ENCODE assay signal across 10 cellular contexts in genomic region chr6:42520786-42521607, GRCh38. TPM values are rescaled to one million over a fixed set of nuclear protein-coding genes. Genes with fewer than 3 reads are reported as not detected.
DNase-seq lines count a peak whose midpoint lies in the region; ATAC-seq and TF ChIP-seq lines count a peak whose summit lies in the region.
"Had no signal": no experiment of that assay in that cellular context is flagged by ENCODE, and none has a peak within 500 bp of the region (broad histone marks: within the 10 kb centered on the region; RNA-seq: fewer than 3 reads in every experiment).

No MANE protein-coding gene starts in this region.

- H3K4me3 Mint-ChIP-seq in natural killer cell treated with Interleukin-12 subunit alpha and Interleukin-12 subunit beta and Interleukin-15 and Interleukin-18, amount 100 ng/mL, for 72 hours, result peak overlapping the region; percentile 50
- H3K4me3 Mint-ChIP-seq in natural killer cell, result no peak overlapping the region
- H3K4me3 Mint-ChIP-seq in activated T-cell treated with anti-CD3 and anti-CD28 coated beads, Interleukin-2, amount 50 U/mL, for 24 hours, result peak overlapping the region; percentile 39
- H3K4me3 Mint-ChIP-seq in stimulated activated naive CD8-positive, alpha-beta T cell treated with anti-CD3 and anti-CD28 coated beads, Interleukin-15, Interleukin-2, amounts not matched to agents 100 ng/mL and 50 ng/mL, for 24 hours, result peak overlapping the region; percentile 10
- H3K4me3 Mint-ChIP-seq: CD8-positive, alpha-beta T cell had no signal

- no peak for DNase-seq in natural killer cell treated with Interleukin-12 subunit alpha and Interleukin-12 subunit beta and Interleukin-15 and Interleukin-18, amount 100 ng/mL, for 72 hours (ENCODE audit: low spot score)
- DNase-seq in natural killer cell (no peak), DMS79 (lab: John Stamatoyannopoulos, UW) (no peak), HAP-1 (ENCODE audit: low spot score in 2 of 2) (no peak), NCI-H1417 treated with DMSO at 0.1 percent for 48 hours (lab: John Stamatoyannopoulos, UW) (no peak)
- DNase-seq in activated T-cell treated with anti-CD3 and anti-CD28 coated beads, Interleukin-2, amount 50 U/mL, for 24 hours, result peak; percentile 40
- DNase-seq: CD8-positive, alpha-beta T cell; left cardiac atrium had no signal

- H3K27me3 Mint-ChIP-seq in natural killer cell treated with Interleukin-12 subunit alpha and Interleukin-12 subunit beta and Interleukin-15 and Interleukin-18, amount 100 ng/mL, for 72 hours, result no peaks in the 10 kb centered on the region
- H3K27me3 Mint-ChIP-seq in natural killer cell (ENCODE audit: low read depth in 2 of 2), result no peaks in the 10 kb centered on the region
- H3K27me3 Mint-ChIP-seq in activated T-cell treated with anti-CD3 and anti-CD28 coated beads, Interleukin-2, amount 50 U/mL, for 24 hours, result no peaks in the 10 kb centered on the region
- H3K27me3 Mint-ChIP-seq in stimulated activated naive CD8-positive, alpha-beta T cell treated with anti-CD3 and anti-CD28 coated beads, Interleukin-15, Interleukin-2, amounts not matched to agents 100 ng/mL and 50 ng/mL, for 24 hours, result no peaks in the 10 kb centered on the region

- H3K4me3 ChIP-seq in HAP-1, result no peak overlapping the region

- in situ Hi-C loops in HAP-1 (cut with MboI; ENCODE audit: low sequenced_read_pairs), result no loop called here

- peak; percentile 78 to 92 for ATAC-seq in natural killer cell treated with Interleukin-12 subunit alpha and Interleukin-12 subunit beta and Interleukin-15 and Interleukin-18, amount 100 ng/mL, for 72 hours
- ATAC-seq in natural killer cell, result no peak
- peak; percentile 79 for ATAC-seq in HG03442 (IDR thresholded peaks at IDR 0.05; ENCODE audit: unreplicated experiment)
- ATAC-seq: CD8-positive, alpha-beta T cell; left cardiac atrium had no signal

- H3K9me3 ChIP-seq in HAP-1, result no peaks in the 10 kb centered on the region

- peaks cover 5% of the 10 kb centered on the region for H3K9me3 Mint-ChIP-seq in natural killer cell treated with Interleukin-12 subunit alpha and Interleukin-12 subunit beta and Interleukin-15 and Interleukin-18, amount 100 ng/mL, for 72 hours
- H3K9me3 Mint-ChIP-seq in natural killer cell, result no peaks in the 10 kb centered on the region
- H3K9me3 Mint-ChIP-seq in activated T-cell treated with anti-CD3 and anti-CD28 coated beads, Interleukin-2, amount 50 U/mL, for 24 hours, result peaks cover 7% of the 10 kb centered on the region
- H3K9me3 Mint-ChIP-seq in stimulated activated naive CD8-positive, alpha-beta T cell treated with anti-CD3 and anti-CD28 coated beads, Interleukin-15, Interleukin-2, amounts not matched to agents 100 ng/mL and 50 ng/mL, for 24 hours, result peaks cover 6% of the 10 kb centered on the region

- H3K4me1 Mint-ChIP-seq in natural killer cell treated with Interleukin-12 subunit alpha and Interleukin-12 subunit beta and Interleukin-15 and Interleukin-18, amount 100 ng/mL, for 72 hours (ENCODE audit: low read depth in 2 of 2), result peaks cover 6 to 11% of the 10 kb centered on the region in 2 donors
- no peaks in the 10 kb centered on the region for H3K4me1 Mint-ChIP-seq in natural killer cell
- H3K4me1 Mint-ChIP-seq in activated T-cell treated with anti-CD3 and anti-CD28 coated beads, Interleukin-2, amount 50 U/mL, for 24 hours (ENCODE audit: low read depth), result peaks cover 27% of the 10 kb centered on the region
- H3K4me1 Mint-ChIP-seq in stimulated activated naive CD8-positive, alpha-beta T cell treated with anti-CD3 and anti-CD28 coated beads, Interleukin-15, Interleukin-2, amounts not matched to agents 100 ng/mL and 50 ng/mL, for 24 hours (ENCODE audit: low read depth), result peaks cover 21% of the 10 kb centered on the region

- no peaks in the 10 kb centered on the region for H3K4me1 ChIP-seq in HAP-1

- intact Hi-C loops in natural killer cell (cut with micrococcal nuclease), result no loop called here

- TF ChIP-seq CTCF in natural killer cell (IDR thresholded peaks at IDR 0.05), result no peak

- H3K36me3 Mint-ChIP-seq in natural killer cell treated with Interleukin-12 subunit alpha and Interleukin-12 subunit beta and Interleukin-15 and Interleukin-18, amount 100 ng/mL, for 72 hours, result peaks cover 4% of the 10 kb centered on the region
- no peaks in the 10 kb centered on the region for H3K36me3 Mint-ChIP-seq in natural killer cell
- peaks cover 5% of the 10 kb centered on the region for H3K36me3 Mint-ChIP-seq in activated T-cell treated with anti-CD3 and anti-CD28 coated beads, Interleukin-2, amount 50 U/mL, for 24 hours (ENCODE audit: low read depth)
- no peaks in the 10 kb centered on the region for H3K36me3 Mint-ChIP-seq in stimulated activated naive CD8-positive, alpha-beta T cell treated with anti-CD3 and anti-CD28 coated beads, Interleukin-15, Interleukin-2, amounts not matched to agents 100 ng/mL and 50 ng/mL, for 24 hours (ENCODE audit: low read depth)
- H3K36me3 Mint-ChIP-seq: CD8-positive, alpha-beta T cell had no signal

- H3K27me3 ChIP-seq in HAP-1 (ENCODE audit: low read depth), result 0 out of 2 replicates have a peak, but pooled peaks cover 6% of the 10 kb centered on the region

- H3K36me3 ChIP-seq in HAP-1 (replicated peaks), result no peaks in the 10 kb centered on the region

- peak overlapping the region in 1 of 2 donors; percentile 62 for H3K27ac Mint-ChIP-seq in natural killer cell treated with Interleukin-12 subunit alpha and Interleukin-12 subunit beta and Interleukin-15 and Interleukin-18, amount 100 ng/mL, for 72 hours
- H3K27ac Mint-ChIP-seq in natural killer cell, result no peak overlapping the region
- peak overlapping the region; percentile 96 for H3K27ac Mint-ChIP-seq in activated T-cell treated with anti-CD3 and anti-CD28 coated beads, Interleukin-2, amount 50 U/mL, for 24 hours
- peak overlapping the region; percentile 88 for H3K27ac Mint-ChIP-seq in stimulated activated naive CD8-positive, alpha-beta T cell treated with anti-CD3 and anti-CD28 coated beads, Interleukin-15, Interleukin-2, amounts not matched to agents 100 ng/mL and 50 ng/mL, for 24 hours
- H3K27ac Mint-ChIP-seq: CD8-positive, alpha-beta T cell had no signal

RNA-seq across cellular contexts. Expression of gene UBR2, which starts 42.8 kb away (rescaled TPM):
- total RNA-seq in natural killer cell treated with Interleukin-12 subunit alpha and Interleukin-12 subunit beta and Interleukin-15 and Interleukin-18, amount 100 ng/mL, for 72 hours, result 10 to 100 TPM; 31.9 to 34.2 TPM
- total RNA-seq in natural killer cell, result 10 to 100 TPM; 44.9 to 57.3 (median 53.2) TPM

Comparison
In these comparisons a context has a peak if more than half of its experiments do, and no peak if none do; other contexts are left out.
1. ATAC-seq: peak in natural killer cell treated with Interleukin-12 subunit alpha and Interleukin-12 subunit beta and Interleukin-15 and Interleukin-18, amount 100 ng/mL, for 72 hours (2 of 2) and HG03442 (single experiment); none in natural killer cell (0 of 3).
2. H3K27ac Mint-ChIP-seq: peak in activated T-cell treated with anti-CD3 and anti-CD28 coated beads, Interleukin-2, amount 50 U/mL, for 24 hours (single experiment) and stimulated activated naive CD8-positive, alpha-beta T cell treated with anti-CD3 and anti-CD28 coated beads, Interleukin-15, Interleukin-2, amounts not matched to agents 100 ng/mL and 50 ng/mL, for 24 hours (single experiment); none in natural killer cell (0 of 2).